ENCODE assay signal across 12 cellular contexts in genomic region chr5:38468978-38469706, GRCh38.
A peak's percentile ranks its signal among the peaks of the same experiment; 100 is the strongest.
DNase-seq lines count a peak whose midpoint lies in the region; ATAC-seq lines count a peak whose summit lies in the region.
"Had no signal": no experiment of that assay in that cellular context is flagged by ENCODE, and none has a peak within 500 bp of the region (broad histone marks: within the 10 kb centered on the region; RNA-seq: fewer than 3 reads in every experiment).

No MANE protein-coding gene starts in this region.

- no peaks in the 10 kb centered on the region for H3K27me3 ChIP-seq in BLaER1
- H3K27me3 ChIP-seq in right cardiac atrium (ENCODE audit: control insufficient read depth, insufficient read depth), result no peaks in the 10 kb centered on the region

- CTCF ChIA-PET in activated CD8-positive, alpha-beta memory T cell treated with anti-CD3 and anti-CD28 coated beads, Interleukin-2, amount 10 ng/mL, durations not matched to agents 7 days and 5 days (lab: Charles Lee), result no interaction called here

- ATAC-seq in right cardiac atrium (peak; percentile 4 to 38), HG03457 (IDR thresholded peaks at IDR 0.05; ENCODE audit: unreplicated experiment) (no peak)
- no peak for ATAC-seq in activated CD8-positive, alpha-beta memory T cell treated with anti-CD3 and anti-CD28 coated beads, Interleukin-2, amount 10 ng/mL, durations not matched to agents 7 days and 5 days

- peak overlapping the region; percentile 79 for H3K4me2 ChIP-seq in BLaER1

- H3K4me3 ChIP-seq in BLaER1, result no peak overlapping the region
- no peak overlapping the region for H3K4me3 ChIP-seq in right cardiac atrium (ENCODE audit: low read length)

- peak; percentile 64 for DNase-seq in brain pericyte (ENCODE audit: low read depth, low spot score)
- DNase-seq in right cardiac atrium, result peak; percentile 77 to 90 (median 83)
- peak; percentile 48 for DNase-seq in putamen (ENCODE audit: low spot score)
- DNase-seq in activated CD8-positive, alpha-beta memory T cell treated with anti-CD3 and anti-CD28 coated beads, Interleukin-2, amount 10 ng/mL, durations not matched to agents 7 days and 5 days, result no peak
- no peak for DNase-seq in activated CD8-positive, alpha-beta memory T cell treated with anti-CD3 and anti-CD28 coated beads for 24 hours
- DNase-seq in SKM-1 treated with dmso at 0.1 percent for 144 hours (lab: John Stamatoyannopoulos, UW; ENCODE audit: unreplicated experiment), result no peak
- DNase-seq: activated CD4-positive, alpha-beta memory T cell treated with anti-CD3 and anti-CD28 coated beads for 36 hours; KG1; NCI-H524 treated with DMSO at 0.1 percent for 48 hours had no signal

- intact Hi-C loops in right cardiac atrium (cut with DNase I), result no loop called here

- no peak overlapping the region for H3K4me3 Mint-ChIP-seq in activated CD8-positive, alpha-beta memory T cell treated with anti-CD3 and anti-CD28 coated beads, Interleukin-2, amount 10 ng/mL, durations not matched to agents 7 days and 5 days
- H3K4me3 Mint-ChIP-seq: activated CD4-positive, alpha-beta memory T cell treated with anti-CD3 and anti-CD28 coated beads for 36 hours had no signal

- no peaks in the 10 kb centered on the region for H3K4me1 Mint-ChIP-seq in activated CD8-positive, alpha-beta memory T cell treated with anti-CD3 and anti-CD28 coated beads, Interleukin-2, amount 10 ng/mL, durations not matched to agents 7 days and 5 days

- H3K27me3 Mint-ChIP-seq in activated CD8-positive, alpha-beta memory T cell treated with anti-CD3 and anti-CD28 coated beads, Interleukin-2, amount 10 ng/mL, durations not matched to agents 7 days and 5 days, result peaks cover 36% of the 10 kb centered on the region

- no peak overlapping the region for H3K27ac Mint-ChIP-seq in activated CD8-positive, alpha-beta memory T cell treated with anti-CD3 and anti-CD28 coated beads, Interleukin-2, amount 10 ng/mL, durations not matched to agents 7 days and 5 days
- H3K27ac Mint-ChIP-seq: activated CD4-positive, alpha-beta memory T cell treated with anti-CD3 and anti-CD28 coated beads for 36 hours had no signal

- H3K36me3 ChIP-seq in BLaER1, result no peaks in the 10 kb centered on the region
- H3K36me3 ChIP-seq: neutrophil had no signal

- no peaks in the 10 kb centered on the region for H3K9me3 Mint-ChIP-seq in activated CD8-positive, alpha-beta memory T cell treated with anti-CD3 and anti-CD28 coated beads, Interleukin-2, amount 10 ng/mL, durations not matched to agents 7 days and 5 days (ENCODE audit: low read depth)
- H3K9me3 Mint-ChIP-seq: activated CD4-positive, alpha-beta memory T cell treated with anti-CD3 and anti-CD28 coated beads for 36 hours had no signal

- H4K20me1 ChIP-seq in BLaER1, result no peaks in the 10 kb centered on the region

- H3K9ac ChIP-seq in BLaER1, result no peak overlapping the region

- peaks cover 26% of the 10 kb centered on the region for H3K4me1 ChIP-seq in BLaER1
- peaks cover 43% of the 10 kb centered on the region for H3K4me1 ChIP-seq in right cardiac atrium (ENCODE audit: control insufficient read depth, insufficient read depth, low read length)

- H3K9me3 ChIP-seq in BLaER1 (no peaks in the 10 kb centered on the region), right cardiac atrium (ENCODE audit: control insufficient read depth, low read length) (no peaks in the 10 kb centered on the region)
- H3K9me3 ChIP-seq: neutrophil had no signal

- no peaks in the 10 kb centered on the region for H3K36me3 Mint-ChIP-seq in activated CD8-positive, alpha-beta memory T cell treated with anti-CD3 and anti-CD28 coated beads, Interleukin-2, amount 10 ng/mL, durations not matched to agents 7 days and 5 days
- H3K36me3 Mint-ChIP-seq: activated CD4-positive, alpha-beta memory T cell treated with anti-CD3 and anti-CD28 coated beads for 36 hours had no signal

- WGBS in right cardiac atrium, result 51% methylated on average over 18 of the region's 18 CpGs

- no peak overlapping the region; the same call in 1 of the 2 replicates for H3K27ac ChIP-seq in BLaER1
- peak overlapping the region; percentile 80 for H3K27ac ChIP-seq in right cardiac atrium (ENCODE audit: low read length)
- H3K27ac ChIP-seq: neutrophil had no signal

Comparison
In these comparisons a context has a peak if more than half of its experiments do, and no peak if none do; other contexts are left out.
1. DNase-seq: peak in brain pericyte (single experiment), right cardiac atrium (3 of 3) and putamen (single experiment); none in activated CD8-positive, alpha-beta memory T cell treated with anti-CD3 and anti-CD28 coated beads, Interleukin-2, amount 10 ng/mL, durations not matched to agents 7 days and 5 days (single experiment), activated CD8-positive, alpha-beta memory T cell treated with anti-CD3 and anti-CD28 coated beads for 24 hours (single experiment) and SKM-1 treated with dmso at 0.1 percent for 144 hours (single experiment).
2. ATAC-seq: peak in right cardiac atrium (2 of 2); none in activated CD8-positive, alpha-beta memory T cell treated with anti-CD3 and anti-CD28 coated beads, Interleukin-2, amount 10 ng/mL, durations not matched to agents 7 days and 5 days (single experiment) and HG03457 (single experiment).